33 cellular contexts compared by ENCODE assay signal in the genomic region with DNA sequence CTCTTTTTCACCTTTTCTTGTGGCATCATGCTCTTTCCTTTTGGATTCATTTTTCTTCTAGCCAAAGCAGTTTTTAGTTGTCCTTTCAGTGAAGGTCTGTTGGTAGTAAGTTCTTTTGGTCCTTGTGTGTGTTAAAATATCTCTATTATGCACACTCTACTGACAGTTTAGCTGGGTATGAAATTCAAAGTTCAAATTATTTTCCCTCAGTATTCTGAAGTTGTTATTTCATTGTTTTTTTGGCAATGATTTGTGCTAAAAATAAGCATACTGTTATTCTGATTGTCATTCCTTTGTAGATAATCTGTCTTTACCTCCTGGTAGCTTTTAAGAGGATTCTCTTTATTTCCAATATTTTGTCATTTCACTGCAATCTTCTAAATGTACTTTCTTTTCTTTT. TPM values are rescaled to one million over a fixed set of nuclear protein-coding genes. Genes with fewer than 3 reads are reported as not detected.
DNase-seq lines count a peak whose midpoint lies in the region; ATAC-seq, FAIRE-seq and TF ChIP-seq lines count a peak whose summit lies in the region.
"Had no signal": no experiment of that assay in that cellular context is flagged by ENCODE, and none has a peak within 500 bp of the region (broad histone marks: within the 10 kb centered on the region; RNA-seq: fewer than 3 reads in every experiment).

No MANE protein-coding gene starts in this region.

- H3K27ac ChIP-seq in HepG2 (ENCODE audit: extremely low read length, insufficient read depth, low read length) (no peak overlapping the region), right lobe of liver (no peak overlapping the region), HEK293 (ENCODE audit: extremely low read depth, low read depth, low read length) (no peak overlapping the region), K562 (ENCODE audit: extremely low read depth, low read depth, low read length) (no peak overlapping the region)
- H3K27ac ChIP-seq: 22Rv1; A549; BLaER1; BLaER1 treated with 17β-estradiol and CSF1 and Interleukin-3, amounts not matched to agents 10 nM and 100 nM; C4-2B had no signal

- peaks cover 0 to 3% of the 10 kb centered on the region in 2 experiments; a peak in 2 of 5 replicates for H3K36me3 ChIP-seq in HepG2 (replicated peaks in 1 of 2; ENCODE audit: control insufficient read depth in 1 of 2, insufficient read depth in 2 of 2, low read length in 2 of 2)
- no peaks in the 10 kb centered on the region for H3K36me3 ChIP-seq in right lobe of liver
- H3K36me3 ChIP-seq in HEK293 (ENCODE audit: control insufficient read depth in 2 of 2, insufficient read depth in 1 of 2, low read length in 2 of 2) = peaks cover 0 to 3% of the 10 kb centered on the region in 2 experiments; a peak in 2 of 3 replicates
- H3K36me3 ChIP-seq in K562 (ENCODE audit: control insufficient read depth, insufficient read depth, low read length) = no peaks in the 10 kb centered on the region
- H3K36me3 ChIP-seq: BE2C, BLaER1 had no signal

- POLR2A ChIA-PET in HepG2 (lab: Yijun Ruan, JAX) = no interaction called here
- POLR2A ChIA-PET in HEK293 (lab: Yijun Ruan, JAX) = no interaction called here
- POLR2A ChIA-PET in K562 (lab: Yijun Ruan, JAX) = no interaction called here

- H3K79me2 ChIP-seq in HepG2 (ENCODE audit: insufficient read depth, low read length) = no peaks in the 10 kb centered on the region
- H3K79me2 ChIP-seq in K562 (ENCODE audit: control insufficient read depth, insufficient read depth, low read length) = no peaks in the 10 kb centered on the region

- intact Hi-C loops in HepG2 (cut with micrococcal nuclease; ENCODE audit: unreplicated experiment) = no loop called here
- intact Hi-C loops in right lobe of liver (cut with DNase I) = no loop called here
- intact Hi-C loops in K562 (cut with micrococcal nuclease) = no loop called here

- in situ Hi-C loops in HepG2 (cut with HindIII; ENCODE audit: extremely low pct_ligation_motif_present, low pct_unique_long_range_greater_than_20kb) (no loop called here), K562 (cut with MboI) (no loop called here)

- FAIRE-seq in HepG2 (lab: Jason Lieb, UNC) (no peak), K562 (lab: Jason Lieb, UNC) (no peak)
- FAIRE-seq: A204.1, A549, D721Med had no signal

- H2AFZ ChIP-seq in HepG2 (ENCODE audit: low read length) = no peak overlapping the region
- H2AFZ ChIP-seq in K562 (ENCODE audit: low read depth, low read length) = no peak overlapping the region

- H3K4me2 ChIP-seq in HepG2 (ENCODE audit: low read depth, low read length) = no peak overlapping the region
- H3K4me2 ChIP-seq in K562 (ENCODE audit: insufficient read depth, low read length) = no peak overlapping the region
- H3K4me2 ChIP-seq: A549; BLaER1; BLaER1 treated with 17β-estradiol and CSF1 and Interleukin-3, amounts not matched to agents 10 nM and 100 nM had no signal

- no peak for TF ChIP-seq RAD21 in HepG2 (CRISPR knock-in tag; IDR thresholded peaks at IDR 0.05)
- no peak for TF ChIP-seq RAD21 in K562 (CRISPR knock-in tag; conservative IDR thresholded peaks at IDR 0.05 in 1 of 2, IDR thresholded peaks at IDR 0.05 in 1 of 2)

- TF ChIP-seq POLR2A in HepG2 (IDR thresholded peaks at IDR 0.05; ENCODE audit: insufficient read depth in 1 of 2, low read depth in 2 of 2, low read length in 2 of 2) (no peak), right lobe of liver (IDR thresholded peaks at IDR 0.05) (no peak), K562 (conservative IDR thresholded peaks at IDR 0.05) (no peak)

- H3K4me1 ChIP-seq in HepG2 (ENCODE audit: insufficient read depth, low read length) = no peaks in the 10 kb centered on the region
- H3K4me1 ChIP-seq in right lobe of liver = no peaks in the 10 kb centered on the region
- H3K4me1 ChIP-seq in HEK293 (ENCODE audit: control insufficient read depth, insufficient read depth, low read length) = no peaks in the 10 kb centered on the region
- H3K4me1 ChIP-seq in K562 (replicated peaks in 1 of 2; ENCODE audit: control insufficient read depth in 2 of 2, insufficient read depth in 2 of 2, low read length in 2 of 2) = no peaks in the 10 kb centered on the region
- H3K4me1 ChIP-seq: A549; BE2C; BLaER1; BLaER1 treated with 17β-estradiol and CSF1 and Interleukin-3, amounts not matched to agents 10 nM and 100 nM; Caco-2 had no signal

- no peaks in the 10 kb centered on the region for H3K9me1 ChIP-seq in K562 (ENCODE audit: control insufficient read depth, insufficient read depth, low read length)

- ATAC-seq in HepG2 (no peak), right lobe of liver (no peak), K562 (no peak)
- ATAC-seq: A549; CD8-positive, alpha-beta T cell had no signal

- BruUV-seq in HepG2 (replicated peaks; lab: Mats Ljungman, UMichigan) = no TSS peak
- BruUV-seq in K562 (replicated peaks; lab: Mats Ljungman, UMichigan) = no TSS peak

- CTCF ChIA-PET in HepG2 (lab: Yijun Ruan, JAX; ENCODE audit: low intra/inter-chr PET ratio, low total read pairs) (no interaction called here), HEK293 (lab: Yijun Ruan, JAX) (no interaction called here), K562 (lab: Yijun Ruan, JAX; ENCODE audit: low intra/inter-chr PET ratio) (no interaction called here)

- DNase-seq in HepG2 (ENCODE audit: low spot score) (no peak), right lobe of liver (no peak), K562 (ENCODE audit: extremely low read depth in 1 of 4, low spot score in 3 of 4) (no peak), anterior cingulate cortex (lab: John Stamatoyannopoulos, UW) (no peak), NCI-H2196 (lab: John Stamatoyannopoulos, UW; ENCODE audit: unreplicated experiment) (no peak)
- DNase-seq: 8988T; ACHN; AML-193; BE2C; C1 segment of cervical spinal cord; Caco-2; Calu3; CD4-positive, alpha-beta memory T cell; CD4-positive, alpha-beta T cell; CD4-positive, CD25-positive, alpha-beta regulatory T cell; CD8-positive, alpha-beta memory T cell; CD8-positive, alpha-beta T cell; COR-L47; DMS 273 treated with DMSO at 0.1 percent for 48 hours; DMS153; DMS53; DMS79; DMS79 treated with DMSO at 0.1 percent for 48 hours; DND-41; EL had no signal

- H3K9me3 ChIP-seq in HepG2 (ENCODE audit: low read length) (peaks cover 25% of the 10 kb centered on the region), right lobe of liver (no peaks in the 10 kb centered on the region), HEK293 (ENCODE audit: control insufficient read depth, insufficient read depth, low read depth, low read length) (no peaks in the 10 kb centered on the region), K562 (replicated peaks; ENCODE audit: control insufficient read depth, insufficient read depth, low read depth, low read length) (no peaks in the 10 kb centered on the region; the same call in 1 of the 2 replicates)
- H3K9me3 ChIP-seq: BE2C had no signal

- H3K4me3 ChIP-seq in HepG2 (replicated peaks in 1 of 3; ENCODE audit: insufficient read depth in 1 of 3, low read depth in 2 of 3, low read length in 3 of 3) (no peak overlapping the region), right lobe of liver (no peak overlapping the region), HEK293 (ENCODE audit: low read depth, low read length) (no peak overlapping the region), K562 (no peak overlapping the region)
- H3K4me3 ChIP-seq: A549; BLaER1; BLaER1 treated with 17β-estradiol and CSF1 and Interleukin-3, amounts not matched to agents 10 nM and 100 nM had no signal

- no peak for TF ChIP-seq CTCF in HepG2 (CRISPR knock-in tag; IDR thresholded peaks at IDR 0.05)
- no peak for TF ChIP-seq CTCF in right lobe of liver (IDR thresholded peaks at IDR 0.05)
- TF ChIP-seq CTCF in HEK293 (tag by site-specific recombination; IDR thresholded peaks at IDR 0.05) = no peak
- no peak for TF ChIP-seq CTCF in K562 (IDR thresholded peaks at IDR 0.05 in 2 of 3, conservative IDR thresholded peaks at IDR 0.05 in 1 of 3; ENCODE audit: insufficient read depth in 2 of 3, low read depth in 1 of 3, low read length in 3 of 3)

- H4K20me1 ChIP-seq in HepG2 (ENCODE audit: insufficient read depth, low read length) (no peaks in the 10 kb centered on the region), K562 (replicated peaks; ENCODE audit: control insufficient read depth, insufficient read depth, low read length) (no peaks in the 10 kb centered on the region)
- H4K20me1 ChIP-seq: BLaER1; BLaER1 treated with 17β-estradiol and CSF1 and Interleukin-3, amounts not matched to agents 10 nM and 100 nM had no signal

- H3K27me3 ChIP-seq in HepG2 (ENCODE audit: control insufficient read depth in 1 of 2, insufficient read depth in 2 of 2, low read length in 2 of 2) (no peaks in the 10 kb centered on the region), right lobe of liver (no peaks in the 10 kb centered on the region), K562 (ENCODE audit: control insufficient read depth in 2 of 2, insufficient read depth in 2 of 2, low read length in 2 of 2) (no peaks in the 10 kb centered on the region)
- H3K27me3 ChIP-seq: BE2C; BLaER1; BLaER1 treated with 17β-estradiol and CSF1 and Interleukin-3, amounts not matched to agents 10 nM and 100 nM had no signal

- TF ChIP-seq EP300 in HepG2 (IDR thresholded peaks at IDR 0.05; ENCODE audit: low read depth in 2 of 2, low read length in 2 of 2) = no peak
- no peak for TF ChIP-seq EP300 in HepG2 (CRISPR knock-in tag; IDR thresholded peaks at IDR 0.05; ENCODE audit: borderline replicate concordance)
- TF ChIP-seq EP300 in K562 (IDR thresholded peaks at IDR 0.05; ENCODE audit: low read length) = no peak

- H3K9ac ChIP-seq in HepG2 (ENCODE audit: insufficient read depth, low read depth, low read length) = no peak overlapping the region
- H3K9ac ChIP-seq in K562 (ENCODE audit: insufficient read depth in 1 of 2, low read depth in 2 of 2, low read length in 2 of 2) = no peak overlapping the region
- H3K9ac ChIP-seq: BLaER1; BLaER1 treated with 17β-estradiol and CSF1 and Interleukin-3, amounts not matched to agents 10 nM and 100 nM had no signal

RNA-seq across cellular contexts. Expression of gene COX7A2L, which starts 53.1 kb away (rescaled TPM):
- 201 and 272 TPM in 2 replicates for total RNA-seq in HepG2 (2016; rRNA removed; fragmentation: Illumina TruSeq; extraction: Trizol)
- total RNA-seq in HepG2 (2016; cell fraction: cytosol; rRNA removed; fragmentation: Illumina TruSeq; extraction: Trizol; ENCODE audit: low read depth) = 111 and 117 TPM in 2 replicates
- 197 and 297 TPM in 2 replicates for total RNA-seq in HepG2 (2016; cell fraction: insoluble cytoplasmic fraction; rRNA removed; fragmentation: Illumina TruSeq; extraction: Trizol)
- total RNA-seq in HepG2 (2016; cell fraction: membrane; rRNA removed; fragmentation: Illumina TruSeq; extraction: Trizol) = 232 and 238 TPM in 2 replicates
- total RNA-seq in HepG2 (2016; cell fraction: nucleus; rRNA removed; fragmentation: Illumina TruSeq; extraction: Trizol) = 71.7 and 82.5 TPM in 2 replicates
- polyA plus RNA-seq in HepG2 (2011; rRNA removed) = 122 and 155 TPM in 2 replicates
- polyA plus RNA-seq in HepG2 (2011; cell fraction: cytosol; rRNA removed) = 137 and 167 TPM in 2 replicates
- 30.5 and 38.2 TPM in 2 replicates for polyA plus RNA-seq in HepG2 (2011; cell fraction: nucleus; rRNA removed)
- polyA plus RNA-seq in HepG2 (2012) = 187 and 191 TPM in 2 replicates
- 119 TPM in 2 replicates for polyA plus RNA-seq in HepG2 (2016; cell fraction: cytosol; fragmentation: Illumina TruSeq; extraction: Trizol; ENCODE audit: low read depth)
- polyA plus RNA-seq in HepG2 (2016; cell fraction: insoluble cytoplasmic fraction; fragmentation: Illumina TruSeq; extraction: Trizol; ENCODE audit: low read depth) = 279 and 314 TPM in 2 replicates
- polyA plus RNA-seq in HepG2 (2016; cell fraction: membrane; fragmentation: Illumina TruSeq; extraction: Trizol; ENCODE audit: low read depth) = 211 and 215 TPM in 2 replicates
- polyA plus RNA-seq in HepG2 (2016; cell fraction: nucleus; fragmentation: Illumina TruSeq; extraction: Trizol; ENCODE audit: insufficient read depth, low read depth) = 118 and 123 TPM in 2 replicates
- polyA minus RNA-seq in HepG2 (2011; rRNA and poly(A)+ RNA removed; ENCODE audit: low replicate concordance) = 66.1 and 73.1 TPM in 2 replicates
- 41.1 and 44.7 TPM in 2 replicates for polyA minus RNA-seq in HepG2 (2011; cell fraction: cytosol; rRNA and poly(A)+ RNA removed)
- polyA minus RNA-seq in HepG2 (2011; cell fraction: nucleus; rRNA and poly(A)+ RNA removed) = 22.7 and 28.1 TPM in 2 replicates
- total RNA-seq in right lobe of liver = 10 to 100 TPM; 37.5 to 97.0 (median 57.6) TPM
- 27.4 and 46.0 TPM in 2 replicates for total RNA-seq in K562 (2011; cell fraction: chromatin; rRNA removed; ENCODE audit: low replicate concordance)
- total RNA-seq in K562 (2011; cell fraction: nucleolus; rRNA removed) = 25.0 and 27.9 TPM in 2 replicates
- total RNA-seq in K562 (2011; cell fraction: nucleoplasm; rRNA removed) = 63.9 and 106 TPM in 2 replicates
- total RNA-seq in K562 (2014; rRNA removed) = 106 and 118 TPM in 2 replicates
- 166 and 174 TPM in 2 replicates for total RNA-seq in K562 (2014; rRNA removed; fragmentation: Illumina TruSeq; extraction: Trizol)
- total RNA-seq in K562 (2015; rRNA removed; fragmentation: Illumina TruSeq; extraction: Trizol) = 132 and 142 TPM in 2 replicates
- 107 and 122 TPM in 2 replicates for total RNA-seq in K562 (2021)
- 163 TPM in 2 replicates for polyA plus RNA-seq in K562 (2011; rRNA removed)
- polyA plus RNA-seq in K562 (2011; cell fraction: cytosol; rRNA removed) = 72.4 and 141 TPM in 2 replicates
- polyA plus RNA-seq in K562 (2011; cell fraction: nucleus; rRNA removed) = 32.2 and 59.7 TPM in 2 replicates
- polyA plus RNA-seq in K562 (2012) = 135 and 320 TPM in 2 replicates
- polyA plus RNA-seq in K562 (2014; fragmentation: Illumina TruSeq; extraction: Trizol) = 177 TPM in 2 replicates
- polyA plus RNA-seq in K562 (2014; fragmentation: Nextera tagmentation; extraction: Ambion mirVana) = 100 to 1,000 TPM; 366 to 481 TPM
- polyA plus RNA-seq in K562 (2014; rRNA removed) = 143 TPM in 2 replicates
- 72.0 and 91.7 TPM in 2 replicates for polyA minus RNA-seq in K562 (2011; rRNA and poly(A)+ RNA removed)
- polyA minus RNA-seq in K562 (2011; cell fraction: cytosol; rRNA and poly(A)+ RNA removed) = 28.1 and 34.2 TPM in 2 replicates
- 14.1 and 23.3 TPM in 2 replicates for polyA minus RNA-seq in K562 (2011; cell fraction: nucleus; rRNA and poly(A)+ RNA removed)

Comparison
In these comparisons a context has a peak if more than half of its experiments do, and no peak if none do; other contexts are left out.
1. Of the 241 proteins assayed by ChIP-seq in both HepG2 and K562: peak only in HepG2: none; only in K562: none; in both: ZFP1; in neither: 240.